16 cellular contexts compared by ENCODE assay signal in genomic region chr11:2752204-2752772, GRCh38. TPM values are rescaled to one million over a fixed set of nuclear protein-coding genes. Genes with fewer than 3 reads are reported as not detected.
A peak's percentile ranks its signal among the peaks of the same experiment; 100 is the strongest.
DNase-seq lines count a peak whose midpoint lies in the region; ATAC-seq and TF ChIP-seq lines count a peak whose summit lies in the region.
"Had no signal": no experiment of that assay in that cellular context is flagged by ENCODE, and none has a peak within 500 bp of the region (broad histone marks: within the 10 kb centered on the region; RNA-seq: fewer than 3 reads in every experiment).

No MANE protein-coding gene starts in this region.

- H3K9me2 ChIP-seq in PC-9 (ENCODE audit: insufficient read depth) = no peaks in the 10 kb centered on the region

- intact Hi-C loops in PC-9 (cut with micrococcal nuclease; ENCODE audit: unreplicated experiment) = no loop called here
- intact Hi-C loops in posterior vena cava (cut with DNase I) = loop anchor here in 1 of 2 donors (2.0 kb wide), 1 partner anchor 73 kb away; no protein-coding TSS in a partner anchor

- H3K27ac ChIP-seq in PC-9 = no peak overlapping the region
- H3K27ac ChIP-seq: gastroesophageal sphincter had no signal

- H3K4me1 ChIP-seq in PC-9 (replicated peaks; ENCODE audit: insufficient read depth) = no peaks in the 10 kb centered on the region
- H3K4me1 ChIP-seq: gastroesophageal sphincter had no signal

- H3K27me3 ChIP-seq in PC-9 (ENCODE audit: insufficient read depth, low read depth) = no peaks in the 10 kb centered on the region
- H3K27me3 ChIP-seq: gastroesophageal sphincter had no signal

- DNase-seq in EL (peak; percentile 34), PC-9 (peak; percentile 41 to 48), choroid plexus epithelial cell (ENCODE audit: low read depth) (peak; percentile 61), posterior vena cava (ENCODE audit: low spot score) (peak; percentile 42), NCI-H1930 (lab: John Stamatoyannopoulos, UW) (no peak), COLO668 (lab: John Stamatoyannopoulos, UW; ENCODE audit: unreplicated experiment) (no peak)
- DNase-seq: activated CD4-positive, CD25-positive, alpha-beta regulatory T cell treated with anti-CD3 and anti-CD28 coated beads, Interleukin-2, amount 50 U/mL, for 72 hours; activated naive CD4-positive, alpha-beta T cell treated with anti-CD3 and anti-CD28 coated beads, Interleukin-2, amount 50 U/mL, for 16 hours; H7; immature natural killer cell; NCI-H69; small intestine; stimulated activated naive CD4-positive, alpha-beta T cell had no signal

- TF ChIP-seq CTCF in PC-9 (conservative IDR thresholded peaks at IDR 0.05) (no peak), choroid plexus epithelial cell (conservative IDR thresholded peaks at IDR 0.05; ENCODE audit: low read depth, low read length) (no peak)

- H3K9me3 ChIP-seq in PC-9 (ENCODE audit: insufficient read depth, low read depth) = no peaks in the 10 kb centered on the region

- no peaks in the 10 kb centered on the region for H3K36me3 ChIP-seq in PC-9 (ENCODE audit: low read depth)
- H3K36me3 ChIP-seq: gastroesophageal sphincter had no signal

- CTCF ChIA-PET in PC-9 (lab: Charles Lee) = no interaction called here

- no peak overlapping the region for H2AFZ ChIP-seq in PC-9

- no TSS peak for BruUV-seq in PC-9 (replicated peaks; lab: Mats Ljungman, UMichigan)

- no peak overlapping the region for H3K4me2 ChIP-seq in PC-9

- POLR2A ChIA-PET in PC-9 (lab: Charles Lee; ENCODE audit: unreplicated experiment) = interaction anchor here (0.6 kb wide), 1 partner anchor 15 kb away, joined by 3 read pairs; no protein-coding TSS in a partner anchor

- H4K20me1 ChIP-seq in PC-9 (ENCODE audit: insufficient read depth) = no peaks in the 10 kb centered on the region

- H3K79me2 ChIP-seq in PC-9 (ENCODE audit: low read depth) = no peaks in the 10 kb centered on the region

- no peaks in the 10 kb centered on the region for H3F3A ChIP-seq in PC-9 (ENCODE audit: insufficient read depth, low read depth)

- H3K4me3 ChIP-seq in PC-9 (no peak overlapping the region), choroid plexus epithelial cell (ENCODE audit: low read depth, low read length) (no peak overlapping the region)
- H3K4me3 ChIP-seq: gastroesophageal sphincter had no signal

- ATAC-seq in GM21619 (IDR thresholded peaks at IDR 0.05; ENCODE audit: unreplicated experiment) (no peak), HG03442 (IDR thresholded peaks at IDR 0.05; ENCODE audit: unreplicated experiment) (no peak)
- ATAC-seq: gastroesophageal sphincter had no signal

RNA-seq across cellular contexts. Expression of gene KCNQ1OT1, which starts 52.5 kb away (rescaled TPM):
- total RNA-seq in PC-9 (2021) = 3.4 and 4.3 TPM in 2 replicates
- total RNA-seq in posterior vena cava = 1 to 10 TPM; 1.8 to 3.5 TPM

Comparison
In these comparisons a context has a peak if more than half of its experiments do, and no peak if none do; other contexts are left out.
1. DNase-seq: peak in EL (single experiment), PC-9 (2 of 2), choroid plexus epithelial cell (single experiment) and posterior vena cava (single experiment); none in NCI-H1930 (0 of 2) and COLO668 (single experiment).